9 cellular contexts compared by ENCODE assay signal in the genomic region with DNA sequence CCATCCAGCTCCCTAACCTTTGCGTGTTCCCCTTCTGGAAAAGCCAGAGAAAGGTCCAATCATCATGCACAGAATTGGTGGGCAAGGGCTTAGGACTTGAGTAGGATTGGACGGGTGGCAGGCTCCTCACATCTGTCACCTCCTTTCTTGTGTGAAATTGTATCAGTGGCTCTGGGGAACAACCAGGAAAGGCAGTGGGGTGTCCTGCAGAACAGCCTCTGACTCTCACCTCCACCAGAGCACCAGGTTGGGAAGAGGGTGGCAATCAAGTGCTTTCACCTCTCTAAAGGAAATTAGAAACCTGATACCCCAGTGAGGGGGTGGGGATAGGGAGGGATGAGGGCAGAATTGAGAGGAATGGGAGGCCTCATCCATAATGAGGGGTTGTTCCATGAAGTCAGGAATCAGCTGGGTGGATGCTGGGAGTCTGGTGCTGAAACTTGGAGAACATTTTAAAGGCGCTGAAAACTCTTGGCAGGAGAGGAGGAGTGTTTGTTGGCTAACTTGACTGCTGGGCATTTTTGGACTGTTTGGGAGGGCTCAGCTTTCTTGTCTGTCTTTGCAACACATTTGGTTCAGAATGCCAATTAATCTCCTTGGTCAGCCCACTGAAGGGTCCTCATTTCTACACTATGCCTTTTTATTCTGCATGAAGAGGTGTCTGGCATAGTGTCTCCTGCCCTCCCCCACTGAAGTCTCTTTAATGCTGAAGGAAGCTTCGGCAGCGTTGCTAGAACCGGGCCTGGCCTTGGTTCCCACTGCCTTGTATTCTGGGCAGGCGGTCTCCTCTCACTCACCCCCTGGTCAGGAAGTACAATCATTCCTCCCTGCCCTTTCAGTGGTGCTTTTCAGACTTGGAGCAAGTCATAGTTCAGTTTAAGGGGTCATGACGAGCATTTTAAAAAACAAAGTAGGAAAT. TPM values are rescaled to one million over a fixed set of nuclear protein-coding genes. Genes with fewer than 3 reads are reported as not detected.
DNase-seq lines count a peak whose midpoint lies in the region; ATAC-seq, FAIRE-seq and TF ChIP-seq lines count a peak whose summit lies in the region.
"Had no signal": no experiment of that assay in that cellular context is flagged by ENCODE, and none has a peak within 500 bp of the region (broad histone marks: within the 10 kb centered on the region; RNA-seq: fewer than 3 reads in every experiment).

No MANE protein-coding gene starts in this region.

- no peaks in the 10 kb centered on the region for H3K9me3 ChIP-seq in right lobe of liver

- no peak for FAIRE-seq in bronchial epithelial cell (lab: Jason Lieb, UNC)

- WGBS in right lobe of liver (ENCODE audit: insufficient coverage, low coverage, low lambda C conversion rate, missing lambda C conversion rate): 32% methylated on average over 8 of the region's 8 CpGs

- no peaks in the 10 kb centered on the region for H3K27me3 ChIP-seq in bronchial epithelial cell (ENCODE audit: control insufficient read depth, insufficient read depth, low read length)
- no peaks in the 10 kb centered on the region for H3K27me3 ChIP-seq in right lobe of liver

- TF ChIP-seq POLR2A in right lobe of liver (IDR thresholded peaks at IDR 0.05) (no peak), GM18505 (IDR thresholded peaks at IDR 0.05; ENCODE audit: borderline replicate concordance, extremely low read depth, insufficient read depth, insufficient read length) (no peak)

- H3K4me1 ChIP-seq in right lobe of liver: peaks cover 0 to 31% (median 10%) of the 10 kb centered on the region in 4 donors

- intact Hi-C loops in right lobe of liver (cut with DNase I): no loop called here

- peak overlapping the region in 2 of 3 donors; percentile 74 to 76 for H3K27ac ChIP-seq in right lobe of liver

- peak in 1 of 4 donors; percentile 6 for ATAC-seq in right lobe of liver
- ATAC-seq in GM19023 (IDR thresholded peaks at IDR 0.05; ENCODE audit: unreplicated experiment): no peak
- no peak for ATAC-seq in GM21381 (IDR thresholded peaks at IDR 0.05; ENCODE audit: unreplicated experiment)
- no peak for ATAC-seq in GM18505 (IDR thresholded peaks at IDR 0.05; ENCODE audit: unreplicated experiment)

- DNase-seq in EH (ENCODE audit: low read depth): peak; percentile 33
- DNase-seq in NCI-H2171 treated with DMSO at 0.1 percent for 48 hours (lab: John Stamatoyannopoulos, UW): peak; percentile 52
- DNase-seq in bronchial epithelial cell (ENCODE audit: low read depth): no peak
- no peak for DNase-seq in right lobe of liver
- DNase-seq in AG08395 (ENCODE audit: low spot score): no peak

- H3K36me3 ChIP-seq in bronchial epithelial cell (ENCODE audit: control insufficient read depth, insufficient read depth, low read length): peaks cover 4% of the 10 kb centered on the region
- no peaks in the 10 kb centered on the region for H3K36me3 ChIP-seq in right lobe of liver

- H3K4me3 ChIP-seq in bronchial epithelial cell (ENCODE audit: low read depth, low read length): peak overlapping the region; percentile 95
- H3K4me3 ChIP-seq in right lobe of liver: peak overlapping the region; percentile 46 to 72 (median 69)

- TF ChIP-seq CTCF in bronchial epithelial cell (IDR thresholded peaks at IDR 0.05; ENCODE audit: insufficient read depth, low read length, severe bottlenecking) (no peak), right lobe of liver (IDR thresholded peaks at IDR 0.05) (no peak)

RNA-seq across cellular contexts. Expression of gene PHGDH, which starts 2.1 kb away (rescaled TPM):
- total RNA-seq in bronchial epithelial cell (168 and 207 TPM in 2 replicates), right lobe of liver (100 to 1,000 TPM in 1 of 6 experiments, 10 to 100 TPM in 5; 51.2 to 151 (median 74.0) TPM)

RNA-seq across cellular contexts. Expression of gene HMGCS2, which starts 54.9 kb away (rescaled TPM):
- total RNA-seq in bronchial epithelial cell: 0.26 and 0.38 TPM in 2 replicates
- 100 to 1,000 TPM; 390 to 938 (median 855) TPM for total RNA-seq in right lobe of liver
- total RNA-seq: T-helper 2 cell treated with Interferon-gamma antibody and Interleukin-4, amounts not matched to agents 100 ng/mL and 5 ng/mL, for 36 hours had no signal

Comparison
In these comparisons a context has a peak if more than half of its experiments do, and no peak if none do; other contexts are left out.
1. DNase-seq: peak in EH (single experiment) and NCI-H2171 treated with DMSO at 0.1 percent for 48 hours (single experiment); none in bronchial epithelial cell (single experiment), right lobe of liver (0 of 3) and AG08395 (single experiment).
2. RNA of gene HMGCS2, which starts 54.9 kb away (total RNA-seq): 390 to 938 TPM in right lobe of liver; 0.26 to 0.38 TPM in bronchial epithelial cell; every median in the first group is over 100 times any median in the second.